ENCODE assay signal across 8 cellular contexts in the genomic region with DNA sequence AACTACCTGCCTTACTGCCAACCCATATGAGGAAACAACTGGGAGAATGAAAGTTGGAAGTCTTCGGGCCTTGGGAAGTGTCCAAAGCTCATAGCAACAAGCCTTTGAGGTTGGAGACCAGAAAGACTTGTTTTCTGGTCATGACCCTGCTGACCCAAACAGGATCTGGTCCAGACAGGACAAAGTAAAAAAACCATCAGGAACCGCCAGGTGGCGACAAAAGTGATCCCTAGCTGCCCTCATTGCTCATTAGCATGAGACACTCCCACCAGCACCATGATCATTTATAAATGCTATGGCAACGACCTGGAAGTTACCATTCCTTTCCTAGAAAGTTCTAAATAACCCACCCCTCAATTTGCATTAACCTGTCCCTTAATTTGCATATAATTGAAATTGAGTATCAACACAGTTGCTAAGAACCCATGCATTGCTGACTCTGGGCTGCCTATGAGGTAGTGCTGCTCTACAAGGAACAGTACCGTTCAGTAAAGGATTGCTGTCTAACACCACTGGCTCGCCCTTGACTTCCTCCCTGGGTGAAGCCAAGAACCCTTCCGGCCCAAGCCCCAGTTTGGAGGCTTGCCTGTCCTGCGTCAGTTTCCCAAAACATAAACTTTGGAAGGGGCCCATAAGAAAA.
DNase-seq lines count a peak whose midpoint lies in the region; ATAC-seq lines count a peak whose summit lies in the region.

No MANE protein-coding gene starts in this region.

- no peaks in the 10 kb centered on the region for H3K36me3 ChIP-seq in mesendoderm (ENCODE audit: control insufficient read depth, insufficient read depth, low read length)

- no peaks in the 10 kb centered on the region for H3K27me3 ChIP-seq in mesendoderm (ENCODE audit: insufficient read depth, low read length, poor library complexity)

- no peak overlapping the region for H3K4me2 ChIP-seq in mesendoderm (ENCODE audit: low read length)

- WGBS in mesendoderm (ENCODE audit: extremely low coverage, insufficient coverage, low lambda C conversion rate): no CpG with 5 or more reads among the region's 8 CpGs

- H2BK15ac ChIP-seq in mesendoderm (replicated peaks; ENCODE audit: low read depth): no peak overlapping the region

- H3K9ac ChIP-seq in mesendoderm (ENCODE audit: low read length): no peak overlapping the region

- H3K4me1 ChIP-seq in mesendoderm (ENCODE audit: control insufficient read depth, low read depth, low read length): no peaks in the 10 kb centered on the region

- H3K79me1 ChIP-seq in mesendoderm (ENCODE audit: low read length): no peaks in the 10 kb centered on the region

- no peak overlapping the region for H2AK5ac ChIP-seq in mesendoderm (ENCODE audit: low read length)

- H2BK120ac ChIP-seq in mesendoderm (ENCODE audit: low read depth, low read length): no peak overlapping the region

- H3K4me3 ChIP-seq in mesendoderm (ENCODE audit: low read length): no peak overlapping the region

- H3K4ac ChIP-seq in mesendoderm (ENCODE audit: low read depth, low read length): no peak overlapping the region

- H3K56ac ChIP-seq in mesendoderm (ENCODE audit: low read length): no peak overlapping the region

- DNase-seq in AML-193 (lab: John Stamatoyannopoulos, UW) (peak; percentile 29 to 44), NCI-H1048 (lab: John Stamatoyannopoulos, UW) (peak; percentile 50), mesendoderm (peak; percentile 72), HuH-7.5 (ENCODE audit: low spot score) (no peak), COR-L47 (lab: John Stamatoyannopoulos, UW) (no peak)
- DNase-seq in activated T-cell treated with anti-CD3 and anti-CD28 coated beads, Interleukin-2, amount 50 U/mL, for 48 hours: peak; percentile 57 to 63

- no peak overlapping the region for H3K18ac ChIP-seq in mesendoderm (ENCODE audit: low read length)

- no peak overlapping the region for H2BK5ac ChIP-seq in mesendoderm (ENCODE audit: low read length)

- no peak overlapping the region for H3K27ac ChIP-seq in mesendoderm (ENCODE audit: low read depth, low read length)

- peak; percentile 90 for ATAC-seq in GM19351 (IDR thresholded peaks at IDR 0.05; ENCODE audit: unreplicated experiment)
- no peak for ATAC-seq in HG02973 (IDR thresholded peaks at IDR 0.05; ENCODE audit: unreplicated experiment)

- H3K23ac ChIP-seq in mesendoderm (ENCODE audit: low read length): no peak overlapping the region

- no peak overlapping the region for H4K8ac ChIP-seq in mesendoderm (ENCODE audit: low read depth, low read length)

- no peak overlapping the region for H4K5ac ChIP-seq in mesendoderm (ENCODE audit: low read length)

- H3K79me2 ChIP-seq in mesendoderm (ENCODE audit: control insufficient read depth, insufficient read depth, low read length): no peaks in the 10 kb centered on the region

Comparison
In these comparisons a context has a peak if more than half of its experiments do, and no peak if none do; other contexts are left out.
1. DNase-seq: peak in AML-193 (2 of 2), NCI-H1048 (single experiment), activated T-cell treated with anti-CD3 and anti-CD28 coated beads, Interleukin-2, amount 50 U/mL, for 48 hours (2 of 2) and mesendoderm (single experiment); none in HuH-7.5 (single experiment) and COR-L47 (single experiment).